In the genomic region with DNA sequence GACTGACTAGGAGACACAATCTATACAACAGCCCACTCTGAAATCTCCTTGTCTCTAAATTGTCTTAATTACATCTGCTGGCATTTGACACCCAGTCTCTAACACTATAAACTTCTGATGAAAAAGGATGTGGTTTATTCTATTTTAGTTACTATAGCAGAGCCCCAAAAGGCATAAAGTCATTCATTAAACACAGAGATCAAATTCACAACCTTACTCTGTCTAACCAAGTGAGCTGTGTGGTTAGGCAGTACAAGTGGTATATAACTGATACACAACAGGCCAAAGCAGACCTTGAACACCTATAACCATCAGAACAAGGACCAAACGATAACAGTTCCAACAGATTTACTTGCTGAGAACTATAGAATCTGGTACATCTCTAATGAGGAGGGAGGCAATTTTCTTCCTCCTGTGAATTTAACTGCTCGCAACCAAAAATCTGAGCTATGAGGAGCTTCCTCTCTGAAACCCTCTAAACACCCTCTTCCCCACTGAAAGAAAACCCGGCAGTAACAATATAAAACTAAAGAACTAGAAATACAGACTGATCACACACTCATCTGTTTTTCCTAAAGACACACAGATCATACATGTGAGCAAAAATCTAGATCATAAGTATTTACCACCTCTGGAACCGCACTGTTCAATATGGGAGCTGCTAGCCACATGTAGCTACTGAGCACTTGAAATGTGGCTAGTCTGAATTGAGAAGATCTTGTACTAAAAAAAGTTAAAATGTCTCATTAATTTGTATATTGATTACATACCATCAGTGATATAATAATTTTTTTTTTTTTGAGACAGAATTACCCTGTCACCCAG, we compare ENCODE assay signal across 11 cellular contexts. TPM values are rescaled to one million over a fixed set of nuclear protein-coding genes. Genes with fewer than 3 reads are reported as not detected.
DNase-seq lines count a peak whose midpoint lies in the region; ATAC-seq and TF ChIP-seq lines count a peak whose summit lies in the region.
"Had no signal": no experiment of that assay in that cellular context is flagged by ENCODE, and none has a peak within 500 bp of the region (broad histone marks: within the 10 kb centered on the region; RNA-seq: fewer than 3 reads in every experiment).

No MANE protein-coding gene starts in this region.

- peak; percentile 87 to 90 for ATAC-seq in activated T-cell treated with anti-CD3 and anti-CD28 coated beads, Interleukin-2, amount 50 U/mL, for 72 hours (replicated peaks in 1 of 2)
- ATAC-seq in HG02840 (IDR thresholded peaks at IDR 0.05; ENCODE audit: low FRiP score, unreplicated experiment) (peak; percentile 68), GM21390 (IDR thresholded peaks at IDR 0.05; ENCODE audit: unreplicated experiment) (no peak), left ventricle myocardium superior (no peak)
- peak; percentile 93 for ATAC-seq in stimulated activated naive CD8-positive, alpha-beta T cell treated with anti-CD3 and anti-CD28 coated beads, Interleukin-15, amount 100 ng/mL, for 72 hours

- H3K4me3 Mint-ChIP-seq in activated T-cell treated with anti-CD3 and anti-CD28 coated beads, Interleukin-2, amount 50 U/mL, for 72 hours, result peak overlapping the region; percentile 63 to 85
- H3K4me3 Mint-ChIP-seq in stimulated activated naive CD8-positive, alpha-beta T cell treated with anti-CD3 and anti-CD28 coated beads, Interleukin-15, amount 100 ng/mL, for 72 hours, result peak overlapping the region; percentile 52 to 57

- H3K4me3 ChIP-seq in SU-DHL-6 (ENCODE audit: insufficient read depth, low read length, poor library complexity, severe bottlenecking), result no peak overlapping the region
- H3K4me3 ChIP-seq: colonic mucosa had no signal

- H3K27me3 ChIP-seq in SU-DHL-6 (ENCODE audit: low read length), result no peaks in the 10 kb centered on the region
- H3K27me3 ChIP-seq: colonic mucosa, neutrophil had no signal

- intact Hi-C loops in left ventricle myocardium superior (cut with micrococcal nuclease), result no loop called here

- H3K9me2 ChIP-seq in SU-DHL-6 (replicated peaks; ENCODE audit: insufficient read depth, low read length), result no peaks in the 10 kb centered on the region

- peaks cover 22% of the 10 kb centered on the region for H3F3A ChIP-seq in SU-DHL-6 (ENCODE audit: insufficient read depth)

- no peaks in the 10 kb centered on the region for H3K9me3 Mint-ChIP-seq in activated T-cell treated with anti-CD3 and anti-CD28 coated beads, Interleukin-2, amount 50 U/mL, for 72 hours
- H3K9me3 Mint-ChIP-seq in stimulated activated naive CD8-positive, alpha-beta T cell treated with anti-CD3 and anti-CD28 coated beads, Interleukin-15, amount 100 ng/mL, for 72 hours, result no peaks in the 10 kb centered on the region

- no peak overlapping the region; the same call in 1 of the 2 replicates for H3K9ac ChIP-seq in SU-DHL-6 (ENCODE audit: low read length)

- H3K79me2 ChIP-seq in SU-DHL-6 (ENCODE audit: insufficient read depth, low read length), result peaks cover 84% of the 10 kb centered on the region

- DNase-seq in activated T-cell treated with anti-CD3 and anti-CD28 coated beads, Interleukin-2, amount 50 U/mL, for 72 hours, result no peak
- DNase-seq in activated T-cell treated with anti-CD3 and anti-CD28 coated beads, Interleukin-2, amount 50 U/mL, for 1 hour, result no peak
- no peak for DNase-seq in stimulated activated naive CD8-positive, alpha-beta T cell treated with anti-CD3 and anti-CD28 coated beads, Interleukin-15, amount 100 ng/mL, for 72 hours
- DNase-seq in left ventricle myocardium superior (no peak), DMS53 (lab: John Stamatoyannopoulos, UW) (no peak)
- DNase-seq: colonic mucosa, NCI-H774 had no signal

- no peak overlapping the region for H2AFZ ChIP-seq in SU-DHL-6 (ENCODE audit: low read depth, low read length, severe bottlenecking)

- peaks cover 56% of the 10 kb centered on the region for H3K4me1 Mint-ChIP-seq in activated T-cell treated with anti-CD3 and anti-CD28 coated beads, Interleukin-2, amount 50 U/mL, for 72 hours (ENCODE audit: low read depth)
- peaks cover 64% of the 10 kb centered on the region for H3K4me1 Mint-ChIP-seq in stimulated activated naive CD8-positive, alpha-beta T cell treated with anti-CD3 and anti-CD28 coated beads, Interleukin-15, amount 100 ng/mL, for 72 hours

- H3K4me2 ChIP-seq in SU-DHL-6 (ENCODE audit: low read depth, low read length, poor library complexity, severe bottlenecking), result peak overlapping the region; percentile 46

- H3K27ac ChIP-seq in SU-DHL-6 (ENCODE audit: low read depth, low read length), result peak overlapping the region; percentile 63
- H3K27ac ChIP-seq: colonic mucosa, neutrophil had no signal

- no peaks in the 10 kb centered on the region for H3K27me3 Mint-ChIP-seq in activated T-cell treated with anti-CD3 and anti-CD28 coated beads, Interleukin-2, amount 50 U/mL, for 72 hours (ENCODE audit: low read depth)
- no peaks in the 10 kb centered on the region for H3K27me3 Mint-ChIP-seq in stimulated activated naive CD8-positive, alpha-beta T cell treated with anti-CD3 and anti-CD28 coated beads, Interleukin-15, amount 100 ng/mL, for 72 hours

- H4K20me1 ChIP-seq in SU-DHL-6 (ENCODE audit: low read depth, low read length), result no peaks in the 10 kb centered on the region; the same call in 1 of the 2 replicates

- no peaks in the 10 kb centered on the region for H3K9me3 ChIP-seq in SU-DHL-6 (ENCODE audit: insufficient read depth, low read length)
- H3K9me3 ChIP-seq: colonic mucosa, neutrophil had no signal

- no peaks in the 10 kb centered on the region for H3K36me3 ChIP-seq in SU-DHL-6 (ENCODE audit: low read length)
- H3K36me3 ChIP-seq: colonic mucosa, neutrophil had no signal

- H3K36me3 Mint-ChIP-seq in activated T-cell treated with anti-CD3 and anti-CD28 coated beads, Interleukin-2, amount 50 U/mL, for 72 hours (ENCODE audit: insufficient read depth in 2 of 2), result no peaks in the 10 kb centered on the region

- TF ChIP-seq CTCF in SU-DHL-6 (IDR thresholded peaks at IDR 0.05; ENCODE audit: insufficient read depth, low read length, poor library complexity, severe bottlenecking), result no peak

- peak overlapping the region; percentile 89 for H3K27ac Mint-ChIP-seq in activated T-cell treated with anti-CD3 and anti-CD28 coated beads, Interleukin-2, amount 50 U/mL, for 72 hours
- H3K27ac Mint-ChIP-seq in stimulated activated naive CD8-positive, alpha-beta T cell treated with anti-CD3 and anti-CD28 coated beads, Interleukin-15, amount 100 ng/mL, for 72 hours, result peak overlapping the region; percentile 7 to 32

RNA-seq across cellular contexts. Expression of a gene that starts 17.8 kb away (rescaled TPM):
- total RNA-seq in activated T-cell treated with anti-CD3 and anti-CD28 coated beads, Interleukin-2, amount 50 U/mL, for 72 hours, result 10 to 100 TPM; 43.5 to 45.7 TPM
- total RNA-seq in left ventricle myocardium superior, result 34.6 TPM

Comparison
In these comparisons a context has a peak if more than half of its experiments do, and no peak if none do; other contexts are left out.
1. ATAC-seq: peak in activated T-cell treated with anti-CD3 and anti-CD28 coated beads, Interleukin-2, amount 50 U/mL, for 72 hours (2 of 2), HG02840 (single experiment) and stimulated activated naive CD8-positive, alpha-beta T cell treated with anti-CD3 and anti-CD28 coated beads, Interleukin-15, amount 100 ng/mL, for 72 hours (single experiment); none in GM21390 (single experiment) and left ventricle myocardium superior (single experiment).